Comparison of ENCODE assay signal across 39 cellular contexts in the genomic region with DNA sequence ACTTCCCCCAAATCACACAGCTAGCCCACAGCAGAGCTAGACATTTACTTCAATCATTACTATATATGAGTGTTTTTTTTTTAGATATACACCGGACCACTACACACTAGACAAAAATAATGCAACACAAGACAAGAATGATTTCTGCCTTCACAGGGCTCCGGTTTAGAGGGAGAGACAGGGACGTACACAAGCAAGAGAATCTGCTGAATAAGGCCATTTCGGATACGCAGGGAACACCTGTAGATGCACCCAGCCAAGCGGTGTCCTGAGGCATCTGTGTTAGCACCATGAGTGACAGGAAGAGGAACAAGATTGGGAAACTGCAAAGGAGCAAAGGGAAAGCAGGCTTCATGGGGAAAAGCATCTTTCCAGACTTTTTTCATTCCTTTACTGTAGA. TPM values are rescaled to one million over a fixed set of nuclear protein-coding genes. Genes with fewer than 3 reads are reported as not detected.
"Had no signal": no experiment of that assay in that cellular context is flagged by ENCODE, and none has a peak within 500 bp of the region (broad histone marks: within the 10 kb centered on the region; RNA-seq: fewer than 3 reads in every experiment).

No MANE protein-coding gene starts in this region.

- H3K4me3 ChIP-seq: adrenal gland, body of pancreas, breast epithelium had no signal

- DNase-seq: activated CD4-positive, alpha-beta T cell treated with anti-CD3 and anti-CD28 coated beads for 1 hour; activated CD4-positive, alpha-beta T cell treated with anti-CD3 and anti-CD28 coated beads for 36 hours; activated CD4-positive, alpha-beta T cell treated with anti-CD3 and anti-CD28 coated beads for 48 hours; activated CD4-positive, alpha-beta T cell treated with anti-CD3 and anti-CD28 coated beads, Interleukin-2, amount 10 ng/mL, durations not matched to agents 7 days and 5 days; activated CD4-positive, alpha-beta T cell treated with anti-CD3 and anti-CD28 coated beads, Interleukin-2, amount 50 U/mL, for 48 hours; activated CD4-positive, CD25-positive, alpha-beta regulatory T cell; activated CD8-positive, alpha-beta memory T cell treated with anti-CD3 and anti-CD28 coated beads, Interleukin-2, amount 50 U/mL, for 4 hours; activated CD8-positive, alpha-beta T cell treated with anti-CD3 and anti-CD28 coated beads for 36 hours; activated effector memory CD4-positive, alpha-beta T cell treated with anti-CD3 and anti-CD28 coated beads, Interleukin-2, amount 50 U/mL, for 16 hours; activated gamma-delta T cell treated with Interleukin-2 at 50 U/mL for 16 hours; activated naive CD4-positive, alpha-beta T cell; activated naive CD4-positive, alpha-beta T cell treated with anti-CD3 and anti-CD28 coated beads for 36 hours; activated naive CD4-positive, alpha-beta T cell treated with anti-CD3 and anti-CD28 coated beads, Interleukin-2, amount 50 U/mL, for 16 hours; activated naive CD8-positive, alpha-beta T cell treated with anti-CD3 and anti-CD28 coated beads for 36 hours; activated T-cell treated with anti-CD3 and anti-CD28 coated beads for 4 hours; activated T-cell treated with anti-CD3 and anti-CD28 coated beads, Interleukin-2, amount 50 U/mL, for 1 hour; activated T-cell treated with anti-CD3 and anti-CD28 coated beads, Interleukin-2, amount 50 U/mL, for 4 hours; activated T-cell treated with anti-CD3 and anti-CD28 coated beads, Interleukin-2, amount 50 U/mL, for 72 hours; adrenal gland; amniotic stem cell; aorta; body of pancreas; brain microvascular endothelial cell; central memory CD4-positive, alpha-beta T cell; cerebellar nuclear complex; T-helper 1 cell; T-helper 2 cell; T-helper 9 cell had no signal

- H3K4me3 Mint-ChIP-seq: activated CD4-positive, alpha-beta T cell treated with anti-CD3 and anti-CD28 coated beads for 36 hours; activated CD4-positive, alpha-beta T cell treated with anti-CD3 and anti-CD28 coated beads, Interleukin-2, amount 10 ng/mL, durations not matched to agents 7 days and 5 days; activated CD8-positive, alpha-beta T cell treated with anti-CD3 and anti-CD28 coated beads for 36 hours; activated naive CD4-positive, alpha-beta T cell treated with anti-CD3 and anti-CD28 coated beads for 36 hours; activated naive CD8-positive, alpha-beta T cell treated with anti-CD3 and anti-CD28 coated beads for 36 hours; activated T-cell treated with anti-CD3 and anti-CD28 coated beads, Interleukin-2, amount 50 U/mL, for 4 hours; activated T-cell treated with anti-CD3 and anti-CD28 coated beads, Interleukin-2, amount 50 U/mL, for 72 hours; activated T-helper 1 cell treated with anti-CD3 and anti-CD28 coated beads, Interleukin-12 subunit alpha, Interleukin-12 subunit beta, Interleukin-2, Interleukin-4 antibody, amounts not matched to agents 30 ng/mL and 10 ng/mL and 1 ng/mL, durations not matched to agents 14 hours and 24 hours and 36 hours; activated T-helper 17 cell treated with anti-CD3 and anti-CD28 coated beads, Interleukin-2, amount 50 U/mL, for 72 hours; T-helper 1 cell treated with Interleukin-12 subunit alpha and Interleukin-12 subunit beta and Interleukin-4 antibody, amounts not matched to agents 30 μg/mL and 1 μg/mL, for 36 hours; T-helper 2 cell treated with Interferon-gamma antibody and Interleukin-4, amounts not matched to agents 5 μg/mL and 100 μg/mL, for 36 hours had no signal

- H3K27me3 ChIP-seq: adrenal gland, body of pancreas, brain microvascular endothelial cell, breast epithelium had no signal

- FAIRE-seq: astrocyte, TTC549 had no signal

- H3K27ac Mint-ChIP-seq: activated CD4-positive, alpha-beta T cell treated with anti-CD3 and anti-CD28 coated beads for 36 hours; activated CD4-positive, alpha-beta T cell treated with anti-CD3 and anti-CD28 coated beads, Interleukin-2, amount 10 ng/mL, durations not matched to agents 7 days and 5 days; activated CD8-positive, alpha-beta T cell treated with anti-CD3 and anti-CD28 coated beads for 36 hours; activated naive CD4-positive, alpha-beta T cell treated with anti-CD3 and anti-CD28 coated beads for 36 hours; activated naive CD4-positive, alpha-beta T cell treated with anti-CD3 and anti-CD28 coated beads, Interleukin-2, amount 50 U/mL, for 72 hours; activated naive CD8-positive, alpha-beta T cell treated with anti-CD3 and anti-CD28 coated beads for 36 hours; activated T-cell treated with anti-CD3 and anti-CD28 coated beads, Interleukin-2, amount 50 U/mL, for 72 hours; activated T-helper 1 cell treated with anti-CD3 and anti-CD28 coated beads, Interleukin-12 subunit alpha, Interleukin-12 subunit beta, Interleukin-2, Interleukin-4 antibody, amounts not matched to agents 30 ng/mL and 10 ng/mL and 1 ng/mL, durations not matched to agents 14 hours and 24 hours and 36 hours; activated T-helper 17 cell treated with anti-CD3 and anti-CD28 coated beads, Interleukin-2, amount 50 U/mL, for 72 hours; T-helper 1 cell treated with Interleukin-12 subunit alpha and Interleukin-12 subunit beta and Interleukin-4 antibody, amounts not matched to agents 30 μg/mL and 1 μg/mL, for 36 hours; T-helper 2 cell treated with Interferon-gamma antibody and Interleukin-4, amounts not matched to agents 5 μg/mL and 100 μg/mL, for 36 hours had no signal

- H3K9me3 Mint-ChIP-seq: activated naive CD4-positive, alpha-beta T cell treated with anti-CD3 and anti-CD28 coated beads for 36 hours; activated T-cell treated with anti-CD3 and anti-CD28 coated beads, Interleukin-2, amount 50 U/mL, for 4 hours; activated T-cell treated with anti-CD3 and anti-CD28 coated beads, Interleukin-2, amount 50 U/mL, for 72 hours; activated T-helper 1 cell treated with anti-CD3 and anti-CD28 coated beads, Interleukin-12 subunit alpha, Interleukin-12 subunit beta, Interleukin-2, Interleukin-4 antibody, amounts not matched to agents 30 ng/mL and 10 ng/mL and 1 ng/mL, durations not matched to agents 14 hours and 24 hours and 36 hours; activated T-helper 17 cell treated with anti-CD3 and anti-CD28 coated beads, Interleukin-2, amount 50 U/mL, for 72 hours; T-helper 1 cell treated with Interleukin-12 subunit alpha and Interleukin-12 subunit beta and Interleukin-4 antibody, amounts not matched to agents 30 μg/mL and 1 μg/mL, for 36 hours; T-helper 2 cell treated with Interferon-gamma antibody and Interleukin-4, amounts not matched to agents 5 μg/mL and 100 μg/mL, for 36 hours had no signal

- H3K27ac ChIP-seq: adrenal gland, body of pancreas, brain microvascular endothelial cell, breast epithelium, VCaP had no signal

- ATAC-seq: activated CD4-positive, alpha-beta T cell treated with anti-CD3 and anti-CD28 coated beads for 36 hours; activated CD4-positive, CD25-positive, alpha-beta regulatory T cell treated with anti-CD3 and anti-CD28 coated beads, Interleukin-2, amount 50 U/mL, for 24 hours; activated CD8-positive, alpha-beta T cell treated with anti-CD3 and anti-CD28 coated beads for 36 hours; activated naive CD4-positive, alpha-beta T cell treated with anti-CD3 and anti-CD28 coated beads, Interleukin-2, amount 50 U/mL, for 72 hours; activated T-cell treated with anti-CD3 and anti-CD28 coated beads, Interleukin-2, amount 50 U/mL, for 4 hours; activated T-cell treated with anti-CD3 and anti-CD28 coated beads, Interleukin-2, amount 50 U/mL, for 72 hours; activated T-helper 17 cell treated with anti-CD3 and anti-CD28 coated beads, Interleukin-2, amount 50 U/mL, for 72 hours; body of pancreas had no signal

- H3K9me3 ChIP-seq: adrenal gland, body of pancreas, breast epithelium had no signal

- H3K36me3 Mint-ChIP-seq: activated naive CD4-positive, alpha-beta T cell treated with anti-CD3 and anti-CD28 coated beads, Interleukin-2, amount 50 U/mL, for 72 hours; activated naive CD8-positive, alpha-beta T cell treated with anti-CD3 and anti-CD28 coated beads for 36 hours had no signal

- H3K36me3 ChIP-seq: adrenal gland, brain microvascular endothelial cell, breast epithelium had no signal

- H3K27me3 Mint-ChIP-seq: activated CD4-positive, alpha-beta T cell treated with anti-CD3 and anti-CD28 coated beads, Interleukin-2, amount 10 ng/mL, durations not matched to agents 7 days and 5 days; activated CD8-positive, alpha-beta T cell treated with anti-CD3 and anti-CD28 coated beads for 36 hours; activated naive CD8-positive, alpha-beta T cell treated with anti-CD3 and anti-CD28 coated beads for 36 hours had no signal

- H3K4me1 Mint-ChIP-seq: activated CD4-positive, alpha-beta T cell treated with anti-CD3 and anti-CD28 coated beads for 36 hours; activated CD4-positive, alpha-beta T cell treated with anti-CD3 and anti-CD28 coated beads, Interleukin-2, amount 10 ng/mL, durations not matched to agents 7 days and 5 days; activated naive CD8-positive, alpha-beta T cell treated with anti-CD3 and anti-CD28 coated beads for 36 hours; activated T-helper 17 cell treated with anti-CD3 and anti-CD28 coated beads, Interleukin-2, amount 50 U/mL, for 72 hours had no signal

- H3K4me1 ChIP-seq: adrenal gland, body of pancreas, breast epithelium had no signal

RNA-seq across cellular contexts. Expression of a gene that starts 45.7 kb away (rescaled TPM):
- total RNA-seq: activated CD4-positive, alpha-beta T cell treated with anti-CD3 and anti-CD28 coated beads for 36 hours; activated CD4-positive, alpha-beta T cell treated with anti-CD3 and anti-CD28 coated beads, Interleukin-2, amount 10 ng/mL, durations not matched to agents 7 days and 5 days; activated CD8-positive, alpha-beta memory T cell treated with anti-CD3 and anti-CD28 coated beads for 36 hours; activated CD8-positive, alpha-beta T cell treated with anti-CD3 and anti-CD28 coated beads for 36 hours; activated naive CD4-positive, alpha-beta T cell treated with anti-CD3 and anti-CD28 coated beads for 36 hours; activated naive CD4-positive, alpha-beta T cell treated with anti-CD3 and anti-CD28 coated beads, Interleukin-2, amount 50 U/mL, for 72 hours; activated naive CD8-positive, alpha-beta T cell treated with anti-CD3 and anti-CD28 coated beads for 36 hours; activated T-cell treated with anti-CD3 and anti-CD28 coated beads, Interleukin-2, amount 50 U/mL, for 4 hours; activated T-cell treated with anti-CD3 and anti-CD28 coated beads, Interleukin-2, amount 50 U/mL, for 72 hours; activated T-helper 1 cell treated with anti-CD3 and anti-CD28 coated beads, Interleukin-12 subunit alpha, Interleukin-12 subunit beta, Interleukin-2, Interleukin-4 antibody, amounts not matched to agents 30 ng/mL and 10 ng/mL and 1 ng/mL, durations not matched to agents 14 hours and 24 hours and 36 hours; activated T-helper 17 cell treated with anti-CD3 and anti-CD28 coated beads, Interleukin-2, amount 50 U/mL, for 72 hours; aorta; breast epithelium had no signal
- polyA plus RNA-seq: aorta had no signal
